In the genomic region with DNA sequence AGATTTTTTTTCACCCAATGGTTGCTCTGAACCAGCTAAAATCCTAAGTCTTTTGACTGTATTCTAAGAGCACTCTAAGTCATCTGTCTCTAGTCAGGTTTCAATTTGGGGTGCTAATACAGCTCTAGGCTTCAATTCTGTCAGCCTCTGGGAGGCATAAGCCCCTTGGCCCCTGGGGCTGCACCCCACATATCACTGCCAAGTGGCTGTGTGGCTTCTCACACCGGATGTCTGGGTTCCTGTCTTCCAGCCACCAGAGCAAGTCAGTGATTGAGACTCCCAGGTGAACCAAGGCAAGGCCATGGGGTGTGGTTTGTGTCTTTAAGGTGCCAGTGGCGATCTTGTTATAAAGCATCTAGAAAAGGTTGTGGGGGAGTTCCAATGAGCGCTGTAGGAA, we compare ENCODE assay signal across 13 cellular contexts.
DNase-seq lines count a peak whose midpoint lies in the region; ATAC-seq lines count a peak whose summit lies in the region.
"Had no signal": no experiment of that assay in that cellular context is flagged by ENCODE, and none has a peak within 500 bp of the region (broad histone marks: within the 10 kb centered on the region; RNA-seq: fewer than 3 reads in every experiment).

No MANE protein-coding gene starts in this region.

- no peak for ATAC-seq in activated T-cell treated with anti-CD3 and anti-CD28 coated beads, Interleukin-2, amount 50 U/mL, for 72 hours (replicated peaks in 1 of 2)
- ATAC-seq in activated T-cell treated with anti-CD3 and anti-CD28 coated beads, Interleukin-2, amount 50 U/mL, for 4 hours = no peak
- ATAC-seq in GM18511 (IDR thresholded peaks at IDR 0.05; ENCODE audit: unreplicated experiment) (peak; percentile 51), GM21576 (IDR thresholded peaks at IDR 0.05; ENCODE audit: unreplicated experiment) (no peak)
- ATAC-seq in effector memory CD8-positive, alpha-beta T cell (replicated peaks) = peak; percentile 81

- H3K4me3 ChIP-seq in skeletal muscle tissue (ENCODE audit: low read length in 3 of 3) = no peak overlapping the region
- H3K4me3 ChIP-seq: tibial nerve had no signal

- H3K9me3 Mint-ChIP-seq in activated T-cell treated with anti-CD3 and anti-CD28 coated beads, Interleukin-2, amount 50 U/mL, for 72 hours = no peaks in the 10 kb centered on the region
- no peaks in the 10 kb centered on the region for H3K9me3 Mint-ChIP-seq in activated T-cell treated with anti-CD3 and anti-CD28 coated beads, Interleukin-2, amount 50 U/mL, for 4 hours
- no peaks in the 10 kb centered on the region for H3K9me3 Mint-ChIP-seq in effector memory CD8-positive, alpha-beta T cell

- no peaks in the 10 kb centered on the region for H3K9me3 ChIP-seq in skeletal muscle tissue (ENCODE audit: control insufficient read depth in 3 of 3, low read length in 3 of 3)
- H3K9me3 ChIP-seq: tibial nerve had no signal

- peaks cover 6% of the 10 kb centered on the region for H3K4me1 Mint-ChIP-seq in activated T-cell treated with anti-CD3 and anti-CD28 coated beads, Interleukin-2, amount 50 U/mL, for 72 hours (ENCODE audit: low read depth)
- peaks cover 17% of the 10 kb centered on the region for H3K4me1 Mint-ChIP-seq in activated T-cell treated with anti-CD3 and anti-CD28 coated beads, Interleukin-2, amount 50 U/mL, for 4 hours (ENCODE audit: low read depth)
- peaks cover 28 to 32% of the 10 kb centered on the region in 2 donors for H3K4me1 Mint-ChIP-seq in effector memory CD8-positive, alpha-beta T cell (ENCODE audit: low read depth in 2 of 2)

- H3K4me1 ChIP-seq in skeletal muscle tissue (ENCODE audit: control insufficient read depth in 3 of 3, insufficient read depth in 3 of 3, low read length in 3 of 3) = peaks cover 12 to 22% (median 15%) of the 10 kb centered on the region in 3 donors

- H3K9ac ChIP-seq in skeletal muscle tissue (ENCODE audit: low read depth in 1 of 3, low read length in 3 of 3) = peak overlapping the region; percentile 20 to 47 (median 42)

- peak overlapping the region; percentile 48 for H3K27ac Mint-ChIP-seq in activated T-cell treated with anti-CD3 and anti-CD28 coated beads, Interleukin-2, amount 50 U/mL, for 72 hours
- peak overlapping the region; percentile 25 to 84 for H3K27ac Mint-ChIP-seq in effector memory CD8-positive, alpha-beta T cell
- H3K27ac Mint-ChIP-seq: activated naive CD8-positive, alpha-beta T cell had no signal

- no peak for DNase-seq in activated T-cell treated with anti-CD3 and anti-CD28 coated beads, Interleukin-2, amount 50 U/mL, for 72 hours
- DNase-seq in activated T-cell treated with anti-CD3 and anti-CD28 coated beads, Interleukin-2, amount 50 U/mL, for 4 hours = no peak
- no peak for DNase-seq in effector memory CD8-positive, alpha-beta T cell
- DNase-seq in putamen (ENCODE audit: low spot score) (no peak), hepatic stellate cell (ENCODE audit: low spot score) (no peak)
- DNase-seq: central memory CD4-positive, alpha-beta T cell; effector CD8-positive, alpha-beta T cell; EL had no signal

- no peaks in the 10 kb centered on the region for H3K27me3 ChIP-seq in skeletal muscle tissue (ENCODE audit: control insufficient read depth in 3 of 3, insufficient read depth in 3 of 3, low read length in 3 of 3)
- H3K27me3 ChIP-seq: tibial nerve had no signal

- H3K4me3 Mint-ChIP-seq in activated T-cell treated with anti-CD3 and anti-CD28 coated beads, Interleukin-2, amount 50 U/mL, for 72 hours = no peak overlapping the region
- no peak overlapping the region for H3K4me3 Mint-ChIP-seq in activated T-cell treated with anti-CD3 and anti-CD28 coated beads, Interleukin-2, amount 50 U/mL, for 4 hours
- no peak overlapping the region for H3K4me3 Mint-ChIP-seq in effector memory CD8-positive, alpha-beta T cell
- H3K4me3 Mint-ChIP-seq: activated naive CD8-positive, alpha-beta T cell had no signal

- peaks cover 37 to 45% (median 44%) of the 10 kb centered on the region in 3 donors for H3K36me3 ChIP-seq in skeletal muscle tissue (ENCODE audit: control insufficient read depth in 3 of 3, insufficient read depth in 3 of 3, low read length in 3 of 3)

- H3K27ac ChIP-seq in skeletal muscle tissue (ENCODE audit: low read depth, low read length) = peak overlapping the region; percentile 90
- H3K27ac ChIP-seq: tibial nerve had no signal

- no peaks in the 10 kb centered on the region for H3K27me3 Mint-ChIP-seq in activated T-cell treated with anti-CD3 and anti-CD28 coated beads, Interleukin-2, amount 50 U/mL, for 72 hours (ENCODE audit: low read depth)
- H3K27me3 Mint-ChIP-seq in activated T-cell treated with anti-CD3 and anti-CD28 coated beads, Interleukin-2, amount 50 U/mL, for 4 hours (ENCODE audit: low read depth) = no peaks in the 10 kb centered on the region
- no peaks in the 10 kb centered on the region for H3K27me3 Mint-ChIP-seq in effector memory CD8-positive, alpha-beta T cell
- H3K27me3 Mint-ChIP-seq: activated naive CD8-positive, alpha-beta T cell had no signal

- peaks cover 6 to 16% of the 10 kb centered on the region in 2 donors for H3K36me3 Mint-ChIP-seq in activated T-cell treated with anti-CD3 and anti-CD28 coated beads, Interleukin-2, amount 50 U/mL, for 72 hours (ENCODE audit: insufficient read depth in 2 of 2)
- peaks cover 41% of the 10 kb centered on the region for H3K36me3 Mint-ChIP-seq in activated T-cell treated with anti-CD3 and anti-CD28 coated beads, Interleukin-2, amount 50 U/mL, for 4 hours (ENCODE audit: insufficient read depth)
- peaks cover 73% of the 10 kb centered on the region for H3K36me3 Mint-ChIP-seq in effector memory CD8-positive, alpha-beta T cell (ENCODE audit: insufficient read depth)

Comparison
In these comparisons a context has a peak if more than half of its experiments do, and no peak if none do; other contexts are left out.
1. ATAC-seq: peak in GM18511 (single experiment) and effector memory CD8-positive, alpha-beta T cell (single experiment); none in activated T-cell treated with anti-CD3 and anti-CD28 coated beads, Interleukin-2, amount 50 U/mL, for 72 hours (0 of 2), activated T-cell treated with anti-CD3 and anti-CD28 coated beads, Interleukin-2, amount 50 U/mL, for 4 hours (0 of 2) and GM21576 (single experiment).